ENCODE assay signal across 8 cellular contexts in genomic region chr4:164012396-164013027, GRCh38.
DNase-seq lines count a peak whose midpoint lies in the region; ATAC-seq and TF ChIP-seq lines count a peak whose summit lies in the region.

No MANE protein-coding gene starts in this region.

- H3K9me3 Mint-ChIP-seq in immature natural killer cell = peaks cover 0 to 8% (median 2%) of the 10 kb centered on the region in 6 donors

- peaks cover 0 to 3% (median 2%) of the 10 kb centered on the region in 3 donors for H3K27me3 Mint-ChIP-seq in immature natural killer cell (ENCODE audit: low read depth in 3 of 3)

- in situ Hi-C loops in ACHN (cut with HindIII; ENCODE audit: low pct_ligation_motif_present, low pct_unique_long_range_greater_than_20kb, low sequenced_read_pairs) = no loop called here

- DNase-seq in ACHN = peak; percentile 53
- DNase-seq in SKM-1 treated with dmso at 0.1 percent for 144 hours (lab: John Stamatoyannopoulos, UW; ENCODE audit: unreplicated experiment) = peak; percentile 4
- DNase-seq in immature natural killer cell = peak in 2 of 3 donors; percentile 6 to 31
- DNase-seq in left cardiac atrium = no peak
- DNase-seq in tibial artery = no peak
- DNase-seq in left ventricle myocardium superior = no peak

- no peaks in the 10 kb centered on the region for H3K36me3 ChIP-seq in tibial artery

- no peaks in the 10 kb centered on the region for H3K9me3 ChIP-seq in tibial artery

- H3K4me3 ChIP-seq in tibial artery = no peak overlapping the region

- no peak overlapping the region for H3K27ac Mint-ChIP-seq in immature natural killer cell

- H3K4me3 Mint-ChIP-seq in immature natural killer cell = no peak overlapping the region

- TF ChIP-seq CTCF in tibial artery (IDR thresholded peaks at IDR 0.05) = no peak

- peak; percentile 74 for ATAC-seq in GM18873 (IDR thresholded peaks at IDR 0.05; ENCODE audit: low FRiP score, unreplicated experiment)
- ATAC-seq in HG03565 (IDR thresholded peaks at IDR 0.05; ENCODE audit: unreplicated experiment) = peak; percentile 76
- no peak for ATAC-seq in left cardiac atrium
- ATAC-seq in left ventricle myocardium superior = no peak

- H3K4me1 ChIP-seq in tibial artery = no peaks in the 10 kb centered on the region

- H3K27me3 ChIP-seq in tibial artery = no peaks in the 10 kb centered on the region

- intact Hi-C loops in left cardiac atrium (cut with DNase I) (no loop called here), tibial artery (cut with DNase I; ENCODE audit: low total_unique reads) (no loop called here), left ventricle myocardium superior (cut with micrococcal nuclease) (no loop called here)

- no peak overlapping the region for H3K27ac ChIP-seq in tibial artery

- no peaks in the 10 kb centered on the region for H3K36me3 Mint-ChIP-seq in immature natural killer cell

- H3K4me1 Mint-ChIP-seq in immature natural killer cell = no peaks in the 10 kb centered on the region

Comparison
In these comparisons a context has a peak if more than half of its experiments do, and no peak if none do; other contexts are left out.
1. DNase-seq: peak in ACHN (single experiment), SKM-1 treated with dmso at 0.1 percent for 144 hours (single experiment) and immature natural killer cell (2 of 3); none in left cardiac atrium (single experiment), tibial artery (0 of 2) and left ventricle myocardium superior (single experiment).
2. ATAC-seq: peak in GM18873 (single experiment) and HG03565 (single experiment); none in left cardiac atrium (0 of 2) and left ventricle myocardium superior (single experiment).